1 cellular context compared by ENCODE assay signal in genomic region chr19:41872775-41873647, GRCh38.
TF ChIP-seq lines count a peak whose summit lies in the region.

No MANE protein-coding gene starts in this region.

TF ChIP-seq in SK-N-SH, 30 proteins besides CTCF, POLR2A, EP300 and RAD21 (continued from another document):
- TF ChIP-seq USF1 (IDR thresholded peaks at IDR 0.05; ENCODE audit: borderline replicate concordance, low read depth) (no peak), USF2 (IDR thresholded peaks at IDR 0.05; ENCODE audit: borderline replicate concordance, low read depth, low read length) (no peak), ELF1 (IDR thresholded peaks at IDR 0.05) (peak; percentile 6; the same call in 1 of the 2 replicates), SIN3A (IDR thresholded peaks at IDR 0.05; ENCODE audit: borderline replicate concordance, low read depth, low read length) (no peak; the same call in 1 of the 2 replicates), YY1 (IDR thresholded peaks at IDR 0.05; ENCODE audit: low read depth) (no peak), FOSL2 (IDR thresholded peaks at IDR 0.05; ENCODE audit: borderline replicate concordance, low read depth) (peak; percentile 14; the same call in 1 of the 2 replicates), PBX3 (IDR thresholded peaks at IDR 0.05) (no peak), MAX (IDR thresholded peaks at IDR 0.05; ENCODE audit: low read depth) (no peak), NFIC (IDR thresholded peaks at IDR 0.05; ENCODE audit: borderline replicate concordance) (0 out of 2 replicates have a peak, but pooled peaks have one; percentile 4), TAF1 (IDR thresholded peaks at IDR 0.05; ENCODE audit: borderline replicate concordance, low read depth, low read length) (no peak), TCF12 (IDR thresholded peaks at IDR 0.05) (no peak), RCOR1 (IDR thresholded peaks at IDR 0.05; ENCODE audit: low read length) (no peak), ZBTB33 (IDR thresholded peaks at IDR 0.05; ENCODE audit: borderline replicate concordance, low read depth) (peak; percentile 52; the same call in 1 of the 2 replicates), MXI1 (IDR thresholded peaks at IDR 0.05; ENCODE audit: low read depth, low read length) (no peak), RFX5 (IDR thresholded peaks at IDR 0.05; ENCODE audit: low read length) (no peak), MEF2A (IDR thresholded peaks at IDR 0.05; ENCODE audit: borderline replicate concordance, low read depth) (no peak), JUND (IDR thresholded peaks at IDR 0.05) (no peak; the same call in 1 of the 2 replicates)
TF ChIP-seq in SK-N-SH: peak in this region for 6.
